Comparison of ENCODE assay signal across 7 cellular contexts in the genomic region with DNA sequence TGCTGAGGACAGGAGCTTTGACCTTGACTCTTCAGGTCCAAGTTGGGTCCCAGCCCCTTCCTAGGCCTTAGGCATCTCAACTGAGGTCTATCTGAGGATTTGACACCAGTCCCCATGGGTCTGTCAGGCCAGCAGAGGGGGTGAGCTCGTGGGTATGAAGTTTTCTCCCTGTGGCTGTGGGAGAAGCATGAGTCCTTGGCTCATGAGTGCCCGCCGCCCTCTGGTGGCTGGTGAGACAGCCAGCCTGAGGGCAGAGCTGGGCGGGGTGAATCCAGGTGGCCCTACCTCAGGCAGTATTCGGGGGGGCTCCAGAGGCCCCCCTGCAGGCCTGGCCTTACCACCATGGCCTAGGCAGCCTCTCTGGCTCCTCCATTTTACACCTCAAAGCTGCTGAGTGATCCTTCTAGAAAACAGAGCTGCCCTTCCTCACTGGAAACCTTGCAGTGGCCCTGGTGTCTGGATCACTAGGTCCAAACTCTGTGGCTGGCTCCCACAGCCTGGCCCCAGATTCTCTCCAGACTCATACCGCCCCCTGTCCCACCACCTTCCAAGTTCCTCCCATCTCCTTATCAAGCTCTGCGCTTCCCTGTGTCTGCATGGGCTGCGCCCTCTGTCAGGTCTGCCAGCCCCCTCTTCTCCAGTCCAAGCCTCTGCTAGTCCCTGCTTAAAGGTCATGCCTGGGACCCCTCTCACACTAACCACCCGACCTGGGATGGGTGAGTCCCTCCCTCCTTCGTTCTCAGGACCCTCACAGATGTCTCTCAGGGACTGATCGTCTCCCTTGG. TPM values are rescaled to one million over a fixed set of nuclear protein-coding genes. Genes with fewer than 3 reads are reported as not detected.
DNase-seq lines count a peak whose midpoint lies in the region; TF ChIP-seq lines count a peak whose summit lies in the region.

No MANE protein-coding gene starts in this region.

- TF ChIP-seq EP300 in suprapubic skin (IDR thresholded peaks at IDR 0.05) = no peak

- no peak overlapping the region for H3K4me2 ChIP-seq in Karpas-422 (ENCODE audit: low read depth, low read length, poor library complexity, severe bottlenecking)

- no peaks in the 10 kb centered on the region for H3K9me2 ChIP-seq in Karpas-422 (replicated peaks; ENCODE audit: insufficient read depth, low read length)

- no peak for TF ChIP-seq POLR2A in suprapubic skin (IDR thresholded peaks at IDR 0.05)

- in situ Hi-C loops in GM13977 (cut with MboI; ENCODE audit: low pct_unique_long_range_greater_than_20kb, low sequenced_read_pairs, unreplicated experiment) = no loop called here

- H2AFZ ChIP-seq in Karpas-422 (ENCODE audit: low read length) = no peak overlapping the region

- H3K4me1 ChIP-seq in Karpas-422 (ENCODE audit: low read length) (no peaks in the 10 kb centered on the region), suprapubic skin (peaks cover 3% of the 10 kb centered on the region)

- H4K20me1 ChIP-seq in Karpas-422 (ENCODE audit: insufficient read depth, low read depth, low read length) = no peaks in the 10 kb centered on the region

- H3K79me2 ChIP-seq in Karpas-422 (ENCODE audit: low read length) = no peaks in the 10 kb centered on the region

- no peaks in the 10 kb centered on the region for H3K9me3 ChIP-seq in Karpas-422 (ENCODE audit: low read length)
- no peaks in the 10 kb centered on the region for H3K9me3 ChIP-seq in suprapubic skin

- H3K27ac ChIP-seq in Karpas-422 (ENCODE audit: low read length) (no peak overlapping the region), suprapubic skin (no peak overlapping the region)

- H3K36me3 ChIP-seq in Karpas-422 (ENCODE audit: insufficient read depth, low read length) = no peaks in the 10 kb centered on the region
- H3K36me3 ChIP-seq in suprapubic skin = no peaks in the 10 kb centered on the region

- H3K27me3 ChIP-seq in Karpas-422 (ENCODE audit: low read length) = no peaks in the 10 kb centered on the region
- no peaks in the 10 kb centered on the region for H3K27me3 ChIP-seq in suprapubic skin

- H3K9ac ChIP-seq in Karpas-422 (ENCODE audit: low read length) = no peak overlapping the region

- no peak overlapping the region for H3K4me3 ChIP-seq in Karpas-422 (ENCODE audit: low read length)
- H3K4me3 ChIP-seq in fibroblast of villous mesenchyme (ENCODE audit: low read depth, low read length) = no peak overlapping the region
- no peak overlapping the region for H3K4me3 ChIP-seq in suprapubic skin

- 47% methylated on average over 10 of the region's 11 CpGs for WGBS in suprapubic skin

- TF ChIP-seq CTCF in GM13977 (IDR thresholded peaks at IDR 0.05; ENCODE audit: extremely low read depth, insufficient read depth, missing control alignments) (peak; percentile 98), fibroblast of villous mesenchyme (IDR thresholded peaks at IDR 0.05; ENCODE audit: insufficient read depth, low read depth, low read length) (peak; percentile 99), suprapubic skin (IDR thresholded peaks at IDR 0.05) (peak; percentile 90 to 94)

- DNase-seq in GM13977 (ENCODE audit: low spot score) (peak; percentile 81), Karpas-422 (peak; percentile 92), SIG-M5 treated with dmso at 0.1 percent for 504 hours (lab: John Stamatoyannopoulos, UW; ENCODE audit: unreplicated experiment) (peak; percentile 87), fibroblast of villous mesenchyme (ENCODE audit: low read depth) (peak; percentile 90), nucleus accumbens (lab: John Stamatoyannopoulos, UW) (peak in 53 of 56 donors; percentile 6 to 88 (median 46)), suprapubic skin (ENCODE audit: low spot score in 2 of 2) (peak; percentile 89 to 90)
- peak; percentile 78 for DNase-seq in activated T-helper 9 cell treated with anti-CD3 and anti-CD28 coated beads, Interleukin-2, amount 50 U/mL, for 16 hours (ENCODE audit: low read depth)

RNA-seq across cellular contexts. Expression of a gene that starts 16.1 kb away (rescaled TPM):
- total RNA-seq in Karpas-422 (2014; rRNA removed; shearing (Covaris generic); ENCODE audit: low replicate concordance) = not detected in 2 replicates
- not detected in 2 replicates for total RNA-seq in fibroblast of villous mesenchyme
- not detected for total RNA-seq in suprapubic skin

RNA-seq across cellular contexts. Expression of a gene that starts 22.8 kb away (rescaled TPM):
- 1.1 and 4.4 TPM in 2 replicates for total RNA-seq in Karpas-422 (2014; rRNA removed; shearing (Covaris generic); ENCODE audit: low replicate concordance)
- total RNA-seq in fibroblast of villous mesenchyme (4.8 and 11.7 TPM in 2 replicates), suprapubic skin (1 to 10 TPM; 2.0 to 8.5 (median 6.5) TPM)

RNA-seq across cellular contexts. Expression of a gene that starts 31.0 kb away (rescaled TPM):
- total RNA-seq in Karpas-422 (2014; rRNA removed; shearing (Covaris generic); ENCODE audit: low replicate concordance) = 20.1 and 38.9 TPM in 2 replicates
- total RNA-seq in fibroblast of villous mesenchyme (32.5 and 52.2 TPM in 2 replicates), suprapubic skin (100 to 1,000 TPM in 1 of 4 donors, 10 to 100 TPM in 3; 27.9 to 126 (median 41.5) TPM)

RNA-seq across cellular contexts. Expression of a gene that starts 40.7 kb away (rescaled TPM):
- 49.3 and 57.2 TPM in 2 replicates for total RNA-seq in Karpas-422 (2014; rRNA removed; shearing (Covaris generic); ENCODE audit: low replicate concordance)
- total RNA-seq in fibroblast of villous mesenchyme (25.4 and 43.6 TPM in 2 replicates), suprapubic skin (10 to 100 TPM; 55.1 to 82.5 (median 55.8) TPM)
